20 cellular contexts compared by ENCODE assay signal in the genomic region with DNA sequence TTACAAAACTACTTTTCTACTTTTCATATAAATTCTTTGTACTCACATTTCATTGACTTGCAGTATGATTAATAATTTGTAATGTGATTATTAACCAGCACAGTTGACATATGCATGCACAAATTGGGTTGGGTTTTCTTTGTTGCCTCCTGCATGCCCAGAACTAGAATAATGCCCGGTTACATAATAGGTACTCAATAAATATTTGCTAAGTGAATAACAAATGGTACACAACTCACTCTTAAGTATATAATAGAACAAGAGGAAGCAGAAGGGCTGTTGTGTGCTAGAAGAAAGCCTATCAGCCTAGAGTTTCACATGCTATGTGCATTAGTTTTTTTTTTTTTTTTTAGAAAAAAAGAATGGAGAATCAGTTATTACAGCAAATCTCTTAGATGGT. TPM values are rescaled to one million over a fixed set of nuclear protein-coding genes. Genes with fewer than 3 reads are reported as not detected.
DNase-seq lines count a peak whose midpoint lies in the region; ATAC-seq, FAIRE-seq and TF ChIP-seq lines count a peak whose summit lies in the region.
"Had no signal": no experiment of that assay in that cellular context is flagged by ENCODE, and none has a peak within 500 bp of the region (broad histone marks: within the 10 kb centered on the region; RNA-seq: fewer than 3 reads in every experiment).

No MANE protein-coding gene starts in this region.

- H3K4me1 Mint-ChIP-seq in nephron = peaks cover 44% of the 10 kb centered on the region
- H3K4me1 Mint-ChIP-seq in activated CD8-positive, alpha-beta T cell treated with anti-CD3 and anti-CD28 coated beads for 36 hours (ENCODE audit: low read depth) = peaks cover 69% of the 10 kb centered on the region

- H3K36me3 ChIP-seq in bronchial epithelial cell (ENCODE audit: control insufficient read depth, insufficient read depth, low read length) = no peaks in the 10 kb centered on the region

- TF ChIP-seq CTCF in bronchial epithelial cell (IDR thresholded peaks at IDR 0.05; ENCODE audit: insufficient read depth, low read length, severe bottlenecking) (no peak), nephron (IDR thresholded peaks at IDR 0.05; ENCODE audit: unreplicated experiment in 3 of 3) (no peak)
- TF ChIP-seq CTCF in activated CD8-positive, alpha-beta T cell treated with anti-CD3 and anti-CD28 coated beads for 36 hours (IDR thresholded peaks at IDR 0.05) = no peak

- intact Hi-C loops in activated CD8-positive, alpha-beta T cell treated with anti-CD3 and anti-CD28 coated beads for 36 hours (cut with micrococcal nuclease) = loop anchor here (10.0 kb wide), 1 partner anchor 804 kb away; a partner anchor contains a TSS

- no peaks in the 10 kb centered on the region for H3K27me3 Mint-ChIP-seq in nephron (ENCODE audit: low read depth)
- H3K27me3 Mint-ChIP-seq in activated CD8-positive, alpha-beta T cell treated with anti-CD3 and anti-CD28 coated beads for 36 hours = no peaks in the 10 kb centered on the region
- H3K27me3 Mint-ChIP-seq: B cell; CD4-positive, CD25-positive, alpha-beta regulatory T cell; T-cell had no signal

- no peaks in the 10 kb centered on the region for H3K9me3 Mint-ChIP-seq in nephron
- H3K9me3 Mint-ChIP-seq in activated CD8-positive, alpha-beta T cell treated with anti-CD3 and anti-CD28 coated beads for 36 hours = no peaks in the 10 kb centered on the region
- H3K9me3 Mint-ChIP-seq: CD4-positive, CD25-positive, alpha-beta regulatory T cell; T-cell had no signal

- CTCF ChIA-PET in activated CD8-positive, alpha-beta T cell treated with anti-CD3 and anti-CD28 coated beads for 36 hours (lab: Charles Lee) = no interaction called here

- peak overlapping the region in 2 of 3 experiments; percentile 39 to 70 for H3K27ac Mint-ChIP-seq in nephron
- no peak overlapping the region for H3K27ac Mint-ChIP-seq in activated CD8-positive, alpha-beta T cell treated with anti-CD3 and anti-CD28 coated beads for 36 hours
- H3K27ac Mint-ChIP-seq: B cell, T-cell had no signal

- FAIRE-seq in bronchial epithelial cell (lab: Jason Lieb, UNC) = no peak

- H3K4me3 Mint-ChIP-seq in nephron = no peak overlapping the region
- H3K4me3 Mint-ChIP-seq in activated CD8-positive, alpha-beta T cell treated with anti-CD3 and anti-CD28 coated beads for 36 hours = no peak overlapping the region
- H3K4me3 Mint-ChIP-seq: B cell; CD4-positive, CD25-positive, alpha-beta regulatory T cell; T-cell had no signal

- peaks cover 44% of the 10 kb centered on the region for H3K36me3 Mint-ChIP-seq in nephron (ENCODE audit: low read depth)
- H3K36me3 Mint-ChIP-seq in activated CD8-positive, alpha-beta T cell treated with anti-CD3 and anti-CD28 coated beads for 36 hours (ENCODE audit: low read depth) = peaks cover 32% of the 10 kb centered on the region

- ATAC-seq in GM19023 (IDR thresholded peaks at IDR 0.05; ENCODE audit: unreplicated experiment) (no peak), HG03442 (IDR thresholded peaks at IDR 0.05; ENCODE audit: unreplicated experiment) (no peak)
- no peak for ATAC-seq in activated CD8-positive, alpha-beta T cell treated with anti-CD3 and anti-CD28 coated beads for 36 hours
- ATAC-seq: HCT116, T-cell had no signal

- DNase-seq in DMS53 treated with DMSO at 0.1 percent for 48 hours (lab: John Stamatoyannopoulos, UW; ENCODE audit: unreplicated experiment) (peak; percentile 57), NCI-H748 (lab: John Stamatoyannopoulos, UW; ENCODE audit: unreplicated experiment) (peak; percentile 59), bronchial epithelial cell (ENCODE audit: low read depth) (peak; percentile 92)
- no peak for DNase-seq in activated CD8-positive, alpha-beta T cell treated with anti-CD3 and anti-CD28 coated beads for 36 hours
- DNase-seq: Caco-2; CD4-positive, CD25-positive, alpha-beta regulatory T cell; DMS79; KG1; NCI-H1436 treated with DMSO at 0.1 percent for 48 hours; NCI-H2107; NCI-H226; NCI-H526 treated with DMSO at 0.1 percent for 48 hours; T-cell had no signal

- POLR2A ChIA-PET in activated CD8-positive, alpha-beta T cell treated with anti-CD3 and anti-CD28 coated beads for 36 hours (lab: Charles Lee) = no interaction called here

- H3K4me3 ChIP-seq in bronchial epithelial cell (ENCODE audit: low read depth, low read length) = no peak overlapping the region
- H3K4me3 ChIP-seq: GM23248 had no signal

- no peaks in the 10 kb centered on the region for H3K27me3 ChIP-seq in bronchial epithelial cell (ENCODE audit: control insufficient read depth, insufficient read depth, low read length)

RNA-seq across cellular contexts. Expression of a gene that starts 9.3 kb away (rescaled TPM):
- 15.6 and 18.2 TPM in 2 replicates for total RNA-seq in bronchial epithelial cell
- total RNA-seq in activated CD8-positive, alpha-beta T cell treated with anti-CD3 and anti-CD28 coated beads for 36 hours = 10 to 100 TPM; 18.8 to 19.4 TPM

RNA-seq across cellular contexts. Expression of a gene that starts 38.2 kb away (rescaled TPM):
- total RNA-seq in bronchial epithelial cell = not detected in 2 replicates
- not detected for total RNA-seq in activated CD8-positive, alpha-beta T cell treated with anti-CD3 and anti-CD28 coated beads for 36 hours
- total RNA-seq: B cell; Caco-2; CD4-positive, CD25-positive, alpha-beta regulatory T cell; GM23248; SK-MEL-5; T-cell had no signal
